ENCODE assay signal across 8 cellular contexts in the genomic region with DNA sequence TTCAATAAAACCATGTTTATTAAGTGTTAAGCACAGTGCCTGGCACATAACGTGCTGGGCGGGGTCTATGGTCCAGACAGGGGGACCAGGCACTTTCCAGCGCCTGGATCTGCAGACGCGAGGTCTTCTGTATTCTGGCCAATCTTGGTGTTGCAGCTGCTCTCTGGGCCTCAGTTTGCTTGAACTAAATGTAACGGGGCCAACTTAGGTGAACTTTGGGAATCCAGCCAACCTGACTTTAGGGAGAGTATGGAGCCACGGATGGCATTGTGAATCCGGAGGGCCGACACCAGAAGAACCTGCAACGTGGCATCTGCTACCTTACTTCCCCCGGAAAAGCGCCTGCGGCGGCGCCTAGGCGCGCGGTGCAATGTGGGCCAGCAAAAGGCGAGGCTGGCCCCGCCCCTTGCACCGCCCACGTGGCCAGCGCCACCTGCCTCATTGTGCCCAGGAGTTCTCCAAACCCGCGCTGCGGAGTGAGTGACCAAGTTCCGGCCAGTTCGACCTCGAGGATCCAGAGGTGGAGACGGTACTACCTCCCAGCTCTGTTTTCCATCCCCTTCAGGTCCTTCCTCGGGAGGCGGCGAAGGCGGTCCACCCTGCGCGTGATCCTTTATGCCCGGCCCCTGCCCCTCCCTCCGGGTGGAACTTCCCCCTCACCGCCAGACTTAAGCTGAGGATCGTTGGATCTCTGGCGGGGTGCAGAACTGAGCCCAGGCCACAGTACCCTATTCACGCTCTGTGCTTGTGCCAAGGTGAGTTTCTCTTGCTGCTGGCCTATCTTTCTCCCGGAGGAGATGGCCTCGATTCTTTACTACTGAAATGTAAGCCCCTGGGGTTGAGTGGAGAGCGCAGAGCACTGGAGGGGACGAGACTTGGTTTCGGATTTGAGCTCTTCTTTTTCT. TPM values are rescaled to one million over a fixed set of nuclear protein-coding genes. Genes with fewer than 3 reads are reported as not detected.
A peak's percentile ranks its signal among the peaks of the same experiment; 100 is the strongest.
DNase-seq lines count a peak whose midpoint lies in the region; ATAC-seq and TF ChIP-seq lines count a peak whose summit lies in the region.

A gene (plus strand): TSS at position 426 of the 905 bp plus-strand sequence. CDS start 10,969 bp downstream, outside the sequence.

- peak within 1 kb of the TSS; percentile 99 for H3K4me3 Mint-ChIP-seq in activated B cell treated with CpG ODN at 0.5 μM for 24 hours

- peak within 1 kb of the TSS; percentile 95 for H3K27ac Mint-ChIP-seq in activated B cell treated with CpG ODN at 0.5 μM for 24 hours

- H3K36me3 Mint-ChIP-seq in activated B cell treated with CpG ODN at 0.5 μM for 24 hours (ENCODE audit: low read depth): peaks cover 25% of the 10 kb centered on the region

- no peaks in the 10 kb centered on the region for H3K27me3 Mint-ChIP-seq in activated B cell treated with CpG ODN at 0.5 μM for 24 hours

- peak; percentile 23 for DNase-seq in AG09309 (ENCODE audit: low read depth)
- DNase-seq in NCI-H345 (lab: John Stamatoyannopoulos, UW): peak; percentile 95
- peak; percentile 91 for DNase-seq in activated B cell treated with CpG ODN at 0.5 μM for 24 hours
- DNase-seq in cardiac fibroblast (ENCODE audit: low read depth in 2 of 2): peak; percentile 84 to 85
- peak; percentile 92 for DNase-seq in inferior parietal cortex (ENCODE audit: extremely low spot score)
- DNase-seq in stimulated activated CD4-positive, alpha-beta T cell treated with anti-CD3 and anti-CD28 coated beads, Interleukin-12 subunit alpha, Interleukin-12 subunit beta, amount 100 ng/mL, for 24 hours (ENCODE audit: low read depth in 2 of 2): peak; percentile 83 to 85

- TF ChIP-seq CTCF in AG09309 (IDR thresholded peaks at IDR 0.05; ENCODE audit: control insufficient read depth, insufficient read depth, low read depth, low read length, missing control alignments) (no peak), activated B cell treated with CpG ODN at 0.5 μM for 24 hours (IDR thresholded peaks at IDR 0.05) (no peak), cardiac fibroblast (IDR thresholded peaks at IDR 0.05; ENCODE audit: low read depth, low read length) (no peak)

- peak; percentile 86 for ATAC-seq in GM19023 (IDR thresholded peaks at IDR 0.05; ENCODE audit: unreplicated experiment)
- ATAC-seq in HG03196 (IDR thresholded peaks at IDR 0.05; ENCODE audit: unreplicated experiment): peak; percentile 85
- peak; percentile 91 for ATAC-seq in activated B cell treated with CpG ODN at 0.5 μM for 24 hours (ENCODE audit: low read depth)

- H3K4me3 ChIP-seq in AG09309 (ENCODE audit: control insufficient read depth, low read depth, low read length) (peak within 1 kb of the TSS; percentile 84), cardiac fibroblast (replicated peaks in 1 of 2; ENCODE audit: low read depth in 2 of 2, low read length in 2 of 2) (peak within 1 kb of the TSS; percentile 78 to 95)

- H3K4me1 Mint-ChIP-seq in activated B cell treated with CpG ODN at 0.5 μM for 24 hours: peaks cover 35% of the 10 kb centered on the region

- CTCF ChIA-PET in activated B cell treated with CpG ODN at 0.5 μM for 24 hours (lab: Charles Lee): interaction anchor here (0.5 to 2.2 kb wide), 9 partner anchors 18 to 190 kb away, joined by 3 to 10 read pairs (median 6); a partner anchor contains a TSS

- POLR2A ChIA-PET in activated B cell treated with CpG ODN at 0.5 μM for 24 hours (lab: Charles Lee): interaction anchor here (0.5 to 13.9 kb wide), 26 partner anchors 9 to 852 kb away, joined by 3 to 457 read pairs (median 4); a partner anchor contains a TSS

- intact Hi-C loops in activated B cell treated with CpG ODN at 0.5 μM for 24 hours (cut with micrococcal nuclease): loop anchor here (1.0 to 2.0 kb wide), 6 partner anchors 20 to 696 kb away; a partner anchor contains a TSS

- H3K9me3 Mint-ChIP-seq in activated B cell treated with CpG ODN at 0.5 μM for 24 hours: no peaks in the 10 kb centered on the region

RNA-seq across cellular contexts. Expression of the gene that starts here (rescaled TPM):
- 215 and 218 TPM in 2 replicates for total RNA-seq in activated B cell treated with CpG ODN at 0.5 μM for 24 hours

Comparison
In these comparisons a context has a peak if more than half of its experiments do, and no peak if none do; other contexts are left out.
1. Peak in every context shown above with its lines: DNase-seq, ATAC-seq and H3K4me3 ChIP-seq.
2. DNase-seq: peak in every context shown above with its lines; median percentile 95 in NCI-H345; 92 in inferior parietal cortex; 91 in activated B cell treated with CpG ODN at 0.5 μM for 24 hours; 84 in cardiac fibroblast; 84 in stimulated activated CD4-positive, alpha-beta T cell treated with anti-CD3 and anti-CD28 coated beads, Interleukin-12 subunit alpha, Interleukin-12 subunit beta, amount 100 ng/mL, for 24 hours; 23 in AG09309.